In the genomic region with DNA sequence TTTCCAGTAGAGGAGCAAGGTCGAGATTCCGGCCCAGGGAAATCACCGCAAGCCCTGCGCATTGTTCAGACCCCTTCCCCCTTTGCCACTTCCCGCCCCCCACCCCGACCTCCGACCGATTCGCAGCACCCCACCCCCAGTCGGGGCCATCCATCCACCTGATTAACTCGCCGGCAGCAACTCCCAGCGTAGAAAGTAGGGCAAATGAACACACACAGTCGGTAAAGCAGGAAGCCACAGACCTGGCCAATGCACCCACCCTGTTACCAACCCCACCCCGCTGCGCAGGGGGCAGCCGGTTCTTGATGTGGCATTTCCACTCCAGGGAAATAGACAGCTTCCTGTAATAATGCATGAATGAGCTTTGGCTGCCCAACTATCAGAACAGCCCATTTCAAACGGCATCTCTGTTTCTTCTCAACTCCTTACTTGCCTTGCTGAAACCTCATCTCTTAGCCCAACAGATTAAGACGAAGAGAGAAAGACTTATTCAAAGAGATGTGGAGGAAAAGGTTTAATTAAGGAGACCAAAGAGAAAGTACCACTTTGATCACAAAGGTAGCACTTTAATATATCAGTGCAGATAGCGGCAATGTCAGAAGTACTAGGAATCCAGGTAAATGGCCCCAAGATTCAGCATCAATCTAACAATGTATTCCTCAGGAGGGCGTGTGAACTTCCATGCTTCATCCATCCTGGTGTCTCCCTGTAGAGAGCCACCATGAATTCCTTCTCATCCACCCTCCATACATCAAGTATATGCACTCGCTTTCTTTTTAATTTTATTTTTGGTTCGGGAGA, we compare ENCODE assay signal across 8 cellular contexts. TPM values are rescaled to one million over a fixed set of nuclear protein-coding genes. Genes with fewer than 3 reads are reported as not detected.
DNase-seq lines count a peak whose midpoint lies in the region; ATAC-seq and TF ChIP-seq lines count a peak whose summit lies in the region.

No MANE protein-coding gene starts in this region.

- H3K9me3 ChIP-seq in ectodermal cell (ENCODE audit: control insufficient read depth, low read length): no peaks in the 10 kb centered on the region

- peak; percentile 11 to 19 (median 15) for ATAC-seq in natural killer cell

- intact Hi-C loops in natural killer cell (cut with micrococcal nuclease): loop anchor here (5.0 to 10.0 kb wide), 3 partner anchors 273 to 551 kb away; partner anchors contain the start of genes EIF5A2 and PLD1

- peak overlapping the region; percentile 94 for H3K27ac Mint-ChIP-seq in activated CD4-positive, alpha-beta T cell treated with anti-CD3 and anti-CD28 coated beads, Interleukin-2, amount 10 ng/mL, durations not matched to agents 7 days and 5 days
- peak overlapping the region in 1 of 2 donors; percentile 97 for H3K27ac Mint-ChIP-seq in natural killer cell

- TF ChIP-seq CTCF in natural killer cell (IDR thresholded peaks at IDR 0.05): no peak

- CTCF ChIA-PET in activated CD4-positive, alpha-beta T cell treated with anti-CD3 and anti-CD28 coated beads, Interleukin-2, amount 10 ng/mL, durations not matched to agents 7 days and 5 days (lab: Charles Lee): interaction anchor here (0.6 kb wide), 1 partner anchor 527 kb away, joined by 4 read pairs; no protein-coding TSS in a partner anchor

- H3K27me3 ChIP-seq in ectodermal cell (ENCODE audit: control insufficient read depth, insufficient read depth, low read length, poor library complexity, severe bottlenecking): peaks cover 46% of the 10 kb centered on the region

- H3K9me3 Mint-ChIP-seq in activated CD4-positive, alpha-beta T cell treated with anti-CD3 and anti-CD28 coated beads, Interleukin-2, amount 10 ng/mL, durations not matched to agents 7 days and 5 days: no peaks in the 10 kb centered on the region
- no peaks in the 10 kb centered on the region for H3K9me3 Mint-ChIP-seq in natural killer cell

- H3K36me3 ChIP-seq in ectodermal cell (ENCODE audit: control insufficient read depth, insufficient read depth, low read length): no peaks in the 10 kb centered on the region

- WGBS in ectodermal cell, 2 experiments: 1% methylated on average over 18 to 23 of the region's 23 CpGs

- peaks cover 4% of the 10 kb centered on the region for H3K36me3 Mint-ChIP-seq in activated CD4-positive, alpha-beta T cell treated with anti-CD3 and anti-CD28 coated beads, Interleukin-2, amount 10 ng/mL, durations not matched to agents 7 days and 5 days (ENCODE audit: low read depth)
- H3K36me3 Mint-ChIP-seq in natural killer cell: no peaks in the 10 kb centered on the region

- peak overlapping the region; percentile 67 for H3K4me3 ChIP-seq in ectodermal cell (ENCODE audit: insufficient read depth, low read depth, low read length)

- no peaks in the 10 kb centered on the region for H3K27me3 Mint-ChIP-seq in activated CD4-positive, alpha-beta T cell treated with anti-CD3 and anti-CD28 coated beads, Interleukin-2, amount 10 ng/mL, durations not matched to agents 7 days and 5 days
- H3K27me3 Mint-ChIP-seq in natural killer cell (ENCODE audit: low read depth in 2 of 2): no peaks in the 10 kb centered on the region

- H3K4me1 ChIP-seq in ectodermal cell (ENCODE audit: control insufficient read depth, insufficient read depth, low read length): peaks cover 20% of the 10 kb centered on the region

- H3K4me1 Mint-ChIP-seq in activated CD4-positive, alpha-beta T cell treated with anti-CD3 and anti-CD28 coated beads, Interleukin-2, amount 10 ng/mL, durations not matched to agents 7 days and 5 days: peaks cover 45% of the 10 kb centered on the region
- peaks cover 19 to 69% of the 10 kb centered on the region in 2 donors for H3K4me1 Mint-ChIP-seq in natural killer cell

- peak overlapping the region; percentile 95 for H3K4me3 Mint-ChIP-seq in activated CD4-positive, alpha-beta T cell treated with anti-CD3 and anti-CD28 coated beads, Interleukin-2, amount 10 ng/mL, durations not matched to agents 7 days and 5 days
- H3K4me3 Mint-ChIP-seq in natural killer cell: peak overlapping the region; percentile 93

- H3K27ac ChIP-seq in ectodermal cell (ENCODE audit: insufficient read depth, low read depth, low read length, poor library complexity, severe bottlenecking): no peak overlapping the region

- DNase-seq in GM19238 (ENCODE audit: insufficient read length, low spot score): peak; percentile 9
- DNase-seq in activated CD4-positive, alpha-beta T cell treated with anti-CD3 and anti-CD28 coated beads, Interleukin-2, amount 10 ng/mL, durations not matched to agents 7 days and 5 days: peak; percentile 51
- peak; percentile 44 for DNase-seq in natural killer cell
- DNase-seq in ureter (ENCODE audit: low spot score): peak; percentile 63
- DNase-seq in NCI-H128 (lab: John Stamatoyannopoulos, UW; ENCODE audit: unreplicated experiment): no peak
- DNase-seq in ecto neural progenitor cell (ENCODE audit: low spot score): no peak
- no peak for DNase-seq in activated CD4-positive, CD25-positive, alpha-beta regulatory T cell treated with anti-CD3 and anti-CD28 coated beads, Interleukin-2, amount 50 U/mL, for 72 hours

- POLR2A ChIA-PET in activated CD4-positive, alpha-beta T cell treated with anti-CD3 and anti-CD28 coated beads, Interleukin-2, amount 10 ng/mL, durations not matched to agents 7 days and 5 days (lab: Charles Lee): no interaction called here

RNA-seq across cellular contexts. Expression of gene TNIK, which starts 1.9 kb away (rescaled TPM):
- total RNA-seq in activated CD4-positive, alpha-beta T cell treated with anti-CD3 and anti-CD28 coated beads, Interleukin-2, amount 10 ng/mL, durations not matched to agents 7 days and 5 days: 10 to 100 TPM; 55.2 to 56.9 TPM
- polyA plus RNA-seq in ectodermal cell (2013, experiment 1 of 4): 15.1 TPM
- polyA plus RNA-seq in ectodermal cell (2013, experiment 2 of 4): 11.0 TPM
- polyA plus RNA-seq in ectodermal cell (2013, experiment 3 of 4): 10.2 TPM
- polyA plus RNA-seq in ectodermal cell (2013, experiment 4 of 4): 9.5 TPM
- total RNA-seq in natural killer cell (100 to 1,000 TPM in 2 of 3 donors, 10 to 100 TPM in 1; 93.7 to 122 (median 119) TPM), ureter (17.1 TPM)

Comparison
In these comparisons a context has a peak if more than half of its experiments do, and no peak if none do; other contexts are left out.
1. DNase-seq: peak in GM19238 (single experiment), activated CD4-positive, alpha-beta T cell treated with anti-CD3 and anti-CD28 coated beads, Interleukin-2, amount 10 ng/mL, durations not matched to agents 7 days and 5 days (single experiment), natural killer cell (single experiment) and ureter (single experiment); none in NCI-H128 (single experiment), ecto neural progenitor cell (single experiment) and activated CD4-positive, CD25-positive, alpha-beta regulatory T cell treated with anti-CD3 and anti-CD28 coated beads, Interleukin-2, amount 50 U/mL, for 72 hours (single experiment).